In genomic region chrX:110146521-110146920, GRCh38 we compare ENCODE assay signal across 8 cellular contexts.
DNase-seq lines count a peak whose midpoint lies in the region; ATAC-seq and TF ChIP-seq lines count a peak whose summit lies in the region.

No MANE protein-coding gene starts in this region.

- ATAC-seq in foreskin keratinocyte: peak; percentile 18

- peaks cover 14% of the 10 kb centered on the region for H3K36me3 Mint-ChIP-seq in progenitor cell of endocrine pancreas (ENCODE audit: insufficient read depth)

- no peak overlapping the region for H2AFZ ChIP-seq in GM23248

- TF ChIP-seq CTCF in foreskin keratinocyte (conservative IDR thresholded peaks at IDR 0.05): peak; percentile 71
- peak; percentile 73 for TF ChIP-seq CTCF in progenitor cell of endocrine pancreas (IDR thresholded peaks at IDR 0.05; ENCODE audit: unreplicated experiment)

- WGBS in GM23248 (ENCODE audit: low coverage in 1 of 2, low lambda C conversion rate in 2 of 2, missing lambda C conversion rate in 2 of 2), 2 experiments: 0 to 5% methylated on average over 1 to 2 of the region's 2 CpGs

- H3K9me3 Mint-ChIP-seq in progenitor cell of endocrine pancreas (ENCODE audit: low read depth): no peaks in the 10 kb centered on the region

- no peaks in the 10 kb centered on the region for H3K9me3 ChIP-seq in GM23248 (ENCODE audit: low read depth)

- H3K4me1 Mint-ChIP-seq in progenitor cell of endocrine pancreas (ENCODE audit: low read depth): peaks cover 7% of the 10 kb centered on the region

- no peak overlapping the region for H3K27ac Mint-ChIP-seq in progenitor cell of endocrine pancreas

- H3K36me3 ChIP-seq in GM23248 (ENCODE audit: low read depth): no peaks in the 10 kb centered on the region

- H3K4me3 Mint-ChIP-seq in progenitor cell of endocrine pancreas (ENCODE audit: low read depth): no peak overlapping the region

- H3K79me2 ChIP-seq in GM23248 (ENCODE audit: insufficient read depth): no peaks in the 10 kb centered on the region

- H3K27me3 ChIP-seq in GM23248 (replicated peaks; ENCODE audit: insufficient read depth) (no peaks in the 10 kb centered on the region), foreskin keratinocyte (no peaks in the 10 kb centered on the region)

- no peaks in the 10 kb centered on the region for H3K9me2 ChIP-seq in GM23248 (ENCODE audit: insufficient read depth)

- H3K27ac ChIP-seq in GM23248 (no peak overlapping the region), foreskin keratinocyte (no peak overlapping the region)

- no peak overlapping the region for H3K4me3 ChIP-seq in GM23248

- H3K4me1 ChIP-seq in GM23248 (ENCODE audit: insufficient read depth): peaks cover 6% of the 10 kb centered on the region; the same call in 1 of the 2 replicates
- peaks cover 24% of the 10 kb centered on the region for H3K4me1 ChIP-seq in foreskin keratinocyte

- in situ Hi-C loops in GM23248 (cut with MboI): loop anchor here (10.0 kb wide), 1 partner anchor 242 kb away; no protein-coding TSS in a partner anchor

- DNase-seq in SKM-1 treated with dmso at 0.1 percent for 144 hours (lab: John Stamatoyannopoulos, UW; ENCODE audit: unreplicated experiment): peak; percentile 25
- no peak for DNase-seq in SKM-1 (lab: John Stamatoyannopoulos, UW; ENCODE audit: unreplicated experiment)
- DNase-seq in GM23248: peak; percentile 47
- DNase-seq in NCI-H1694 treated with DMSO at 0.1 percent for 48 hours (lab: John Stamatoyannopoulos, UW): peak; percentile 45
- peak; percentile 24 for DNase-seq in activated CD8-positive, alpha-beta memory T cell treated with anti-CD3 and anti-CD28 coated beads, Interleukin-2, amount 50 U/mL, for 4 hours
- no peak for DNase-seq in foreskin keratinocyte
- DNase-seq in progenitor cell of endocrine pancreas (ENCODE audit: low spot score, unreplicated experiment): peak; percentile 15
- no peak for DNase-seq in DMS153 treated with DMSO at 0.1 percent for 48 hours (lab: John Stamatoyannopoulos, UW; ENCODE audit: unreplicated experiment)

- H3K9ac ChIP-seq in GM23248: no peak overlapping the region

- no peaks in the 10 kb centered on the region for H4K20me1 ChIP-seq in GM23248 (ENCODE audit: insufficient read depth)

- no peaks in the 10 kb centered on the region for H3F3A ChIP-seq in GM23248 (ENCODE audit: insufficient read depth)

- H3K4me2 ChIP-seq in GM23248 (ENCODE audit: unreplicated experiment): no peak overlapping the region

- H3K27me3 Mint-ChIP-seq in progenitor cell of endocrine pancreas: no peaks in the 10 kb centered on the region

Comparison
In these comparisons a context has a peak if more than half of its experiments do, and no peak if none do; other contexts are left out.
1. DNase-seq: peak in SKM-1 treated with dmso at 0.1 percent for 144 hours (single experiment), GM23248 (single experiment), NCI-H1694 treated with DMSO at 0.1 percent for 48 hours (single experiment), activated CD8-positive, alpha-beta memory T cell treated with anti-CD3 and anti-CD28 coated beads, Interleukin-2, amount 50 U/mL, for 4 hours (single experiment) and progenitor cell of endocrine pancreas (single experiment); none in SKM-1 (single experiment), foreskin keratinocyte (0 of 2) and DMS153 treated with DMSO at 0.1 percent for 48 hours (single experiment).